Comparison of ENCODE assay signal across 10 cellular contexts in the genomic region with DNA sequence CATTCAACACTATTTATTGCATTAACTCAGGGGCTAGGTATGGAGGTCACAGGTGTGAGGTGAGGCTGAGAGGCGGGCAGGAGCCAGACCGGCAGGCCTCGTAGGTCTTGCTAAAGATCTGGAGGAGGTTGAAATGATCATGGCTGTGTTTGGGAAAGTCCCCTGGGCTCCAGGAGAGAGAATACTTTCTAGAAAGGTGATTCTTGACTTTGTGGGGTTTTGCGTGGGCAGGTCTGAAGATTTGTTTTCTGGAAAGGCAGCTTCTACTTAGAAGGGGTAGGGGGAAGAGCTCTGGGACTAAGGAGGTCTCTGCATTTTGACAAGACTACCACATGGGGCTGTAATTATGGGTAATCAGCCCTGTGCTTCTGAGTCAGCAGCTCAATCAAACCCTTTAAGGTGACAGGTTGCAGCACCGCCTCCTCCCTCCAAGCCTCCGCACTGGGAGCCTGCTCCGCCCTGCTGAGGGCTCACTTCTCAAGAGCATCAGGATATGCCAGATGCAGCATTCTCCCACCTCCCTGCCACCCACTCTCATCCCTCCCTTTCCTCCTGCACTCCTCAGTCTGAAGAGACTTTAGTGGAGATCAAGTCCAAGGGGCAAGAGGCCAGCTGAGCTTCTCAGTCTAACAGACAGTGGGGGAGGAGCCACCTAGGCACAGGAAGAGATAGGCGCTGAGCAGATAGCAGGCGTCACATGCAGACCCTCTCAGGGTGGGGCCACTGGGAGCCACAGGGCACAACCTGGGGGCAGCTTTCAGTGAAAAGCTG. TPM values are rescaled to one million over a fixed set of nuclear protein-coding genes. Genes with fewer than 3 reads are reported as not detected.
DNase-seq lines count a peak whose midpoint lies in the region; TF ChIP-seq lines count a peak whose summit lies in the region.
"Had no signal": no experiment of that assay in that cellular context is flagged by ENCODE, and none has a peak within 500 bp of the region (broad histone marks: within the 10 kb centered on the region; RNA-seq: fewer than 3 reads in every experiment).

No MANE protein-coding gene starts in this region.

- CTCF ChIA-PET in Calu3 (lab: Charles Lee), result interaction anchor here (0.7 to 1.5 kb wide), 2 partner anchors 24 to 34 kb away, joined by 3 read pairs; no protein-coding TSS in a partner anchor

- H3K36me3 ChIP-seq in colonic mucosa (no peaks in the 10 kb centered on the region), trophoblast cell (ENCODE audit: control insufficient read depth in 1 of 2, insufficient read depth in 2 of 2, low read length in 2 of 2) (no peaks in the 10 kb centered on the region)

- no peak overlapping the region for H4K91ac ChIP-seq in trophoblast cell (ENCODE audit: low read depth, low read length)

- H4K12ac ChIP-seq in trophoblast cell (ENCODE audit: low read depth, low read length), result no peak overlapping the region

- H2BK12ac ChIP-seq in trophoblast cell (ENCODE audit: low read length), result no peak overlapping the region

- no peak overlapping the region for H3K4me2 ChIP-seq in trophoblast cell (ENCODE audit: low read length)

- no CpG with 5 or more reads among the region's 9 CpGs for WGBS in trophoblast cell (ENCODE audit: extremely low coverage, insufficient coverage, insufficient read length)

- H3K18ac ChIP-seq in trophoblast cell (ENCODE audit: low read length), result no peak overlapping the region

- H3K27me3 ChIP-seq in colonic mucosa, result no peaks in the 10 kb centered on the region
- no peaks in the 10 kb centered on the region for H3K27me3 ChIP-seq in trophoblast cell (ENCODE audit: insufficient read depth, low read length)

- no peak overlapping the region for H3K23ac ChIP-seq in trophoblast cell (ENCODE audit: low read length)

- H3K27ac Mint-ChIP-seq in Calu3 (ENCODE audit: unreplicated experiment), result no peak overlapping the region
- H3K27ac Mint-ChIP-seq: IgD-negative memory B cell had no signal

- H3K36me3 Mint-ChIP-seq in Calu3 (ENCODE audit: insufficient read depth, unreplicated experiment), result no peaks in the 10 kb centered on the region

- TF ChIP-seq CTCF in Calu3 (IDR thresholded peaks at IDR 0.05; ENCODE audit: unreplicated experiment), result no peak
- no peak for TF ChIP-seq CTCF in colonic mucosa (IDR thresholded peaks at IDR 0.05)

- no peak overlapping the region for H3K4me3 Mint-ChIP-seq in Calu3 (ENCODE audit: low read depth, unreplicated experiment)
- H3K4me3 Mint-ChIP-seq: IgD-negative memory B cell had no signal

- peaks cover 1% of the 10 kb centered on the region for H3K79me2 ChIP-seq in trophoblast cell (ENCODE audit: control insufficient read depth, insufficient read depth, low read length, poor library complexity)

- DNase-seq in Calu3, result peak; percentile 15
- DNase-seq in NCI-H1417 treated with DMSO at 0.1 percent for 48 hours (lab: John Stamatoyannopoulos, UW), result peak; percentile 16
- peak; percentile 41 for DNase-seq in colonic mucosa
- peak; percentile 43 to 58 for DNase-seq in trophoblast cell
- DNase-seq in NCI-H748 (lab: John Stamatoyannopoulos, UW; ENCODE audit: unreplicated experiment), result no peak
- DNase-seq in GOT3 (lab: John Stamatoyannopoulos, UW), result no peak
- DNase-seq in SIG-M5 treated with dmso at 0.1 percent for 504 hours (lab: John Stamatoyannopoulos, UW; ENCODE audit: unreplicated experiment), result no peak
- no peak for DNase-seq in NOMO-1 (lab: John Stamatoyannopoulos, UW; ENCODE audit: unreplicated experiment in 2 of 2)

- peaks cover 5% of the 10 kb centered on the region for H3K79me1 ChIP-seq in trophoblast cell (ENCODE audit: low read length)

- H3K9me3 ChIP-seq in colonic mucosa, result no peaks in the 10 kb centered on the region
- no peaks in the 10 kb centered on the region for H3K9me3 ChIP-seq in trophoblast cell (ENCODE audit: insufficient read depth, low read depth, low read length)

- H3K27me3 Mint-ChIP-seq in Calu3 (ENCODE audit: unreplicated experiment), result no peaks in the 10 kb centered on the region
- H3K27me3 Mint-ChIP-seq: IgD-negative memory B cell had no signal

- H3K4me3 ChIP-seq in colonic mucosa (no peak overlapping the region), trophoblast cell (ENCODE audit: low read depth, low read length) (no peak overlapping the region)
- H3K4me3 ChIP-seq: SK-N-MC had no signal

- H2BK5ac ChIP-seq in trophoblast cell (ENCODE audit: low read depth, low read length, poor library complexity), result no peak overlapping the region

- H3K27ac ChIP-seq in colonic mucosa (no peak overlapping the region), trophoblast cell (ENCODE audit: low read depth, low read length) (no peak overlapping the region)
- H3K27ac ChIP-seq: SK-N-MC had no signal

- peak overlapping the region; percentile 4 for H4K8ac ChIP-seq in trophoblast cell (ENCODE audit: low read depth, low read length)

- H3K4me1 ChIP-seq in colonic mucosa (no peaks in the 10 kb centered on the region), trophoblast cell (ENCODE audit: control insufficient read depth in 1 of 2, insufficient read depth in 2 of 2, low read length in 2 of 2) (peaks cover 6 to 12% of the 10 kb centered on the region in 2 experiments)

- H3K4me1 Mint-ChIP-seq in Calu3 (ENCODE audit: low read depth, unreplicated experiment), result peaks cover 14% of the 10 kb centered on the region
- H3K4me1 Mint-ChIP-seq: IgD-negative memory B cell had no signal

- H3K4ac ChIP-seq in trophoblast cell (ENCODE audit: low read depth, low read length), result no peak overlapping the region

- H3K9ac ChIP-seq in colonic mucosa (ENCODE audit: low read depth in 2 of 2, low read length in 2 of 2), result no peak overlapping the region
- no peak overlapping the region for H3K9ac ChIP-seq in trophoblast cell (ENCODE audit: low read length)

- no peak overlapping the region for H2AFZ ChIP-seq in trophoblast cell (ENCODE audit: insufficient read depth, low read length, poor library complexity)

- intact Hi-C loops in Calu3 (cut with micrococcal nuclease; ENCODE audit: unreplicated experiment) (no loop called here), colonic mucosa (cut with DNase I) (no loop called here)

- no TSS peak for BruUV-seq in Calu3 (replicated peaks; lab: Mats Ljungman, UMichigan)

- H3K14ac ChIP-seq in trophoblast cell (ENCODE audit: low read length), result peak overlapping the region; percentile 22

- H2BK120ac ChIP-seq in trophoblast cell (ENCODE audit: insufficient read depth, low read length, poor library complexity), result no peak overlapping the region

- H2AK5ac ChIP-seq in trophoblast cell (ENCODE audit: low read length), result no peak overlapping the region

- H3K9me3 Mint-ChIP-seq in Calu3 (ENCODE audit: low read depth, unreplicated experiment), result no peaks in the 10 kb centered on the region
- H3K9me3 Mint-ChIP-seq: IgD-negative memory B cell had no signal

RNA-seq across cellular contexts. Expression of gene SLC30A1, which starts 30.5 kb away (rescaled TPM):
- total RNA-seq in Calu3 (2022) (15.5 and 25.3 TPM in 2 replicates), colonic mucosa (10 to 100 TPM; 18.5 to 28.0 TPM)
- 33.1 and 36.2 TPM in 2 replicates for polyA plus RNA-seq in trophoblast cell (2013)

RNA-seq across cellular contexts. Expression of gene RD3, which starts 56.5 kb away (rescaled TPM):
- total RNA-seq in Calu3 (2022), result not detected in 2 replicates
- total RNA-seq in colonic mucosa, result under 1 TPM in 1 of 2 donors, not detected in 1; 0.15 TPM
- polyA plus RNA-seq in trophoblast cell (2013), result not detected in 2 replicates
- polyA plus RNA-seq: IgD-negative memory B cell had no signal

Comparison
In these comparisons a context has a peak if more than half of its experiments do, and no peak if none do; other contexts are left out.
1. DNase-seq: peak in Calu3 (single experiment), NCI-H1417 treated with DMSO at 0.1 percent for 48 hours (single experiment), colonic mucosa (single experiment) and trophoblast cell (2 of 2); none in NCI-H748 (single experiment), GOT3 (single experiment), SIG-M5 treated with dmso at 0.1 percent for 504 hours (single experiment) and NOMO-1 (0 of 2).